In the genomic region with DNA sequence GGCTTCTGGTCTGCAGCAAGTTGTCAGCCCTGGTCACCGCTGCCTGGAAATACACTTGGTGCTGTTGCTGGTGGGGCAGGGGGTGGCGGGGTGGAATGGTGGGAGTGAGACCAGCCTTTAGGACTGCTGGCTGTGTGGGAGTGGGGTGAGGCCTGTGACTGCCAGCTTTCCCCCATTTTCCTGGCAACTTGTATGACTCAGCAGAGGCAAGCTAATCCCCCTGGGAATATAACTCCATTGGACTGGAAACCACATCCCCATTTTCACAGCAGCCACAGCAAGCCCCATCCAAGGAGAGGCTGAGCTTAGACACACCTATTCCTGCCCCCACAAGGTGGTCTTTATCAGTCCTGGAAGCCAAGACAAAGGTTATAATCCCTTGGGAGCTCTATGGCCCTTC, we compare ENCODE assay signal across 18 cellular contexts.
"Had no signal": no experiment of that assay in that cellular context is flagged by ENCODE, and none has a peak within 500 bp of the region (broad histone marks: within the 10 kb centered on the region; RNA-seq: fewer than 3 reads in every experiment).

No MANE protein-coding gene starts in this region.

- H3K27ac Mint-ChIP-seq: activated CD4-positive, alpha-beta memory T cell treated with anti-CD3 and anti-CD28 coated beads, Interleukin-2, amount 10 ng/mL, durations not matched to agents 7 days and 5 days; activated CD4-positive, alpha-beta T cell treated with anti-CD3 and anti-CD28 coated beads for 36 hours; activated naive CD8-positive, alpha-beta T cell treated with anti-CD3 and anti-CD28 coated beads for 36 hours had no signal

- H3K4me1 Mint-ChIP-seq: activated CD4-positive, alpha-beta memory T cell treated with anti-CD3 and anti-CD28 coated beads, Interleukin-2, amount 10 ng/mL, durations not matched to agents 7 days and 5 days; activated CD4-positive, alpha-beta T cell treated with anti-CD3 and anti-CD28 coated beads for 36 hours; activated naive CD8-positive, alpha-beta T cell treated with anti-CD3 and anti-CD28 coated beads for 36 hours; neural crest cell had no signal

- H3K9me3 ChIP-seq: ovary, stomach had no signal

- H3K27me3 ChIP-seq: cardiac muscle cell, hepatocyte, stomach had no signal

- H3K27me3 Mint-ChIP-seq: activated CD4-positive, alpha-beta memory T cell treated with anti-CD3 and anti-CD28 coated beads, Interleukin-2, amount 10 ng/mL, durations not matched to agents 7 days and 5 days; activated CD4-positive, alpha-beta T cell treated with anti-CD3 and anti-CD28 coated beads for 36 hours; activated naive CD8-positive, alpha-beta T cell treated with anti-CD3 and anti-CD28 coated beads for 36 hours had no signal

- H3K9me3 Mint-ChIP-seq: neural crest cell had no signal

- H3K4me3 ChIP-seq: cardiac muscle cell, coronary artery, hepatocyte, ovary, stomach had no signal

- DNase-seq: activated CD4-positive, alpha-beta memory T cell treated with anti-CD3 and anti-CD28 coated beads, Interleukin-2, amount 10 ng/mL, durations not matched to agents 7 days and 5 days; activated CD4-positive, alpha-beta T cell treated with anti-CD3 and anti-CD28 coated beads for 36 hours; activated gamma-delta T cell treated with Interleukin-2 at 50 U/mL for 16 hours; activated naive CD8-positive, alpha-beta T cell treated with anti-CD3 and anti-CD28 coated beads for 36 hours; activated T-cell treated with anti-CD3 and anti-CD28 coated beads, Interleukin-2, amount 50 U/mL, for 48 hours; effector CD8-positive, alpha-beta T cell; kidney glomerular epithelial cell; ovary; stimulated activated CD4-positive, alpha-beta T cell treated with anti-CD3 and anti-CD28 coated beads, Interleukin-15, amount 100 ng/mL, for 24 hours; stimulated activated CD4-positive, alpha-beta T cell treated with anti-CD3 and anti-CD28 coated beads, Interleukin-4, amount 100 ng/mL, for 4 hours; stomach; T1000; WERI-Rb-1 had no signal

- H3K27ac ChIP-seq: cardiac muscle cell, coronary artery, epithelial cell of prostate, hepatocyte, ovary, stomach, WERI-Rb-1 had no signal

- H3K4me3 Mint-ChIP-seq: activated CD4-positive, alpha-beta memory T cell treated with anti-CD3 and anti-CD28 coated beads, Interleukin-2, amount 10 ng/mL, durations not matched to agents 7 days and 5 days; activated CD4-positive, alpha-beta T cell treated with anti-CD3 and anti-CD28 coated beads for 36 hours; activated naive CD8-positive, alpha-beta T cell treated with anti-CD3 and anti-CD28 coated beads for 36 hours; neural crest cell had no signal

- H3K36me3 ChIP-seq: cardiac muscle cell, ovary, stomach, WERI-Rb-1 had no signal

- H3K4me1 ChIP-seq: stomach had no signal

- H3K36me3 Mint-ChIP-seq: activated naive CD8-positive, alpha-beta T cell treated with anti-CD3 and anti-CD28 coated beads for 36 hours had no signal
